11 cellular contexts compared by ENCODE assay signal in genomic region chr9:125522328-125522725, GRCh38.
DNase-seq lines count a peak whose midpoint lies in the region; ATAC-seq, FAIRE-seq and TF ChIP-seq lines count a peak whose summit lies in the region.
"Had no signal": no experiment of that assay in that cellular context is flagged by ENCODE, and none has a peak within 500 bp of the region (broad histone marks: within the 10 kb centered on the region; RNA-seq: fewer than 3 reads in every experiment).

No MANE protein-coding gene starts in this region.

- in situ Hi-C loops in K562 (cut with MboI) = no loop called here

- H3K27ac ChIP-seq in MM.1S (ENCODE audit: low read length) (peak overlapping the region; percentile 58; the same call in 1 of the 2 replicates), K562 (ENCODE audit: extremely low read depth, low read depth, low read length) (no peak overlapping the region)
- H3K27ac ChIP-seq: VCaP had no signal

- no peaks in the 10 kb centered on the region for H3K9me3 ChIP-seq in MM.1S (replicated peaks; ENCODE audit: insufficient read depth, low read length)
- no peaks in the 10 kb centered on the region for H3K9me3 ChIP-seq in K562 (replicated peaks; ENCODE audit: control insufficient read depth, insufficient read depth, low read depth, low read length)

- FAIRE-seq in K562 (lab: Jason Lieb, UNC) = no peak

- intact Hi-C loops in K562 (cut with micrococcal nuclease) = no loop called here

- H3K9me2 ChIP-seq in MM.1S (replicated peaks; ENCODE audit: insufficient read depth, low read length) = no peaks in the 10 kb centered on the region

- H3K4me1 ChIP-seq in MM.1S (ENCODE audit: low read length) (peaks cover 21% of the 10 kb centered on the region), K562 (replicated peaks in 1 of 2; ENCODE audit: control insufficient read depth in 2 of 2, insufficient read depth in 2 of 2, low read length in 2 of 2) (no peaks in the 10 kb centered on the region; a peak in 1 of 5 replicates)

- H2AFZ ChIP-seq in MM.1S (ENCODE audit: low read length) (no peak overlapping the region), K562 (ENCODE audit: low read depth, low read length) (no peak overlapping the region)

- H4K20me1 ChIP-seq in MM.1S (ENCODE audit: insufficient read depth, low read length) (no peaks in the 10 kb centered on the region), K562 (replicated peaks; ENCODE audit: control insufficient read depth, insufficient read depth, low read length) (no peaks in the 10 kb centered on the region)

- H3K4me1 Mint-ChIP-seq in nephron = peaks cover 53% of the 10 kb centered on the region

- H3K27me3 ChIP-seq in MM.1S (replicated peaks; ENCODE audit: insufficient read depth, low read length) (no peaks in the 10 kb centered on the region), K562 (ENCODE audit: control insufficient read depth in 2 of 2, insufficient read depth in 2 of 2, low read length in 2 of 2) (no peaks in the 10 kb centered on the region)

- H3K36me3 Mint-ChIP-seq in nephron (ENCODE audit: low read depth) = peaks cover 3% of the 10 kb centered on the region

- no peaks in the 10 kb centered on the region for H3K36me3 ChIP-seq in MM.1S (replicated peaks; ENCODE audit: insufficient read depth, low read length)
- no peaks in the 10 kb centered on the region; the same call in 2 of the 3 replicates for H3K36me3 ChIP-seq in K562 (ENCODE audit: control insufficient read depth, insufficient read depth, low read length)

- peak overlapping the region; percentile 2 to 34 (median 19) for H3K27ac Mint-ChIP-seq in nephron

- 86% methylated on average over 5 of the region's 5 CpGs for WGBS in K562 (ENCODE audit: insufficient coverage, low coverage, missing lambda C conversion rate)

- H3K9ac ChIP-seq in MM.1S (ENCODE audit: low read length) = no peak overlapping the region
- H3K9ac ChIP-seq in K562 (ENCODE audit: insufficient read depth in 1 of 2, low read depth in 2 of 2, low read length in 2 of 2) = no peak overlapping the region

- peaks cover 14% of the 10 kb centered on the region for H3F3A ChIP-seq in MM.1S (ENCODE audit: insufficient read depth, low read length)

- H3K4me3 ChIP-seq in MM.1S (ENCODE audit: low read length) (peak overlapping the region; percentile 15; the same call in 1 of the 2 replicates), K562 (no peak overlapping the region)

- no peak overlapping the region for H3K4me3 Mint-ChIP-seq in nephron

- no peak for TF ChIP-seq POLR2A in K562 (conservative IDR thresholded peaks at IDR 0.05)

- no peaks in the 10 kb centered on the region for H3K9me3 Mint-ChIP-seq in nephron
- H3K9me3 Mint-ChIP-seq: naive B cell had no signal

- DNase-seq in DMS79 treated with DMSO at 0.1 percent for 48 hours (lab: John Stamatoyannopoulos, UW) = peak; percentile 78
- DNase-seq in MM.1S = no peak
- no peak for DNase-seq in K562 (ENCODE audit: extremely low read depth in 1 of 4, low spot score in 3 of 4)
- no peak for DNase-seq in C1 segment of cervical spinal cord (lab: John Stamatoyannopoulos, UW)
- no peak for DNase-seq in SW480 (ENCODE audit: low spot score)
- no peak for DNase-seq in NCI-H1105 (lab: John Stamatoyannopoulos, UW)
- DNase-seq: NCI-H1694 had no signal

- TF ChIP-seq CTCF in MM.1S (IDR thresholded peaks at IDR 0.05; ENCODE audit: low read length) (no peak), K562 (IDR thresholded peaks at IDR 0.05 in 2 of 3, conservative IDR thresholded peaks at IDR 0.05 in 1 of 3; ENCODE audit: insufficient read depth in 2 of 3, low read depth in 1 of 3, low read length in 3 of 3) (no peak), nephron (IDR thresholded peaks at IDR 0.05; ENCODE audit: unreplicated experiment in 3 of 3) (no peak)

- no TSS peak for BruUV-seq in K562 (replicated peaks; lab: Mats Ljungman, UMichigan)

- H3K79me2 ChIP-seq in MM.1S (ENCODE audit: low read length) (no peaks in the 10 kb centered on the region), K562 (ENCODE audit: control insufficient read depth, insufficient read depth, low read length) (no peaks in the 10 kb centered on the region)

- H3K27me3 Mint-ChIP-seq in nephron (ENCODE audit: low read depth) = no peaks in the 10 kb centered on the region
- H3K27me3 Mint-ChIP-seq: naive B cell had no signal

- H3K4me2 ChIP-seq in MM.1S (ENCODE audit: low read depth, low read length) (peak overlapping the region; percentile 61), K562 (ENCODE audit: insufficient read depth, low read length) (no peak overlapping the region)

- no peak for ATAC-seq in K562
- ATAC-seq in HG02885 (IDR thresholded peaks at IDR 0.05; ENCODE audit: poor library complexity, unreplicated experiment) = no peak

- no peaks in the 10 kb centered on the region for H3K9me1 ChIP-seq in K562 (ENCODE audit: control insufficient read depth, insufficient read depth, low read length)

- TF ChIP-seq EP300 in K562 (IDR thresholded peaks at IDR 0.05; ENCODE audit: low read length) = no peak

- POLR2A ChIA-PET in K562 (lab: Yijun Ruan, JAX) = interaction anchor here (0.9 kb wide), 1 partner anchor 11 kb away, joined by 3 read pairs; no protein-coding TSS in a partner anchor

- TF ChIP-seq RAD21 in K562 (CRISPR knock-in tag; conservative IDR thresholded peaks at IDR 0.05 in 1 of 2, IDR thresholded peaks at IDR 0.05 in 1 of 2) = no peak

- CTCF ChIA-PET in K562 (lab: Yijun Ruan, JAX; ENCODE audit: low intra/inter-chr PET ratio) = no interaction called here

TF ChIP-seq in K562, 482 proteins besides CTCF, POLR2A, EP300 and RAD21:
- peak; percentile 70 for TF ChIP-seq NFIC (IDR thresholded peaks at IDR 0.05)
- no peak for TF ChIP-seq GABPB2 (CRISPR knock-in tag; conservative IDR thresholded peaks at IDR 0.05)
